ENCODE assay signal across 13 cellular contexts in genomic region chr5:132873119-132873929, GRCh38. TPM values are rescaled to one million over a fixed set of nuclear protein-coding genes. Genes with fewer than 3 reads are reported as not detected.
DNase-seq lines count a peak whose midpoint lies in the region; ATAC-seq and TF ChIP-seq lines count a peak whose summit lies in the region.
"Had no signal": no experiment of that assay in that cellular context is flagged by ENCODE, and none has a peak within 500 bp of the region (broad histone marks: within the 10 kb centered on the region; RNA-seq: fewer than 3 reads in every experiment).

LEAP2 (plus strand) TSS chr5:132873668; CDS start chr5:132873695, 27 bp downstream.

- peaks cover 39% of the 10 kb centered on the region for H3K36me3 Mint-ChIP-seq in activated CD4-positive, alpha-beta T cell treated with anti-CD3 and anti-CD28 coated beads, Interleukin-2, amount 10 ng/mL, durations not matched to agents 24 days and 14 days (ENCODE audit: low read depth)
- peaks cover 38% of the 10 kb centered on the region for H3K36me3 Mint-ChIP-seq in activated CD4-positive, alpha-beta T cell treated with anti-CD3 and anti-CD28 coated beads for 36 hours (ENCODE audit: low read depth)
- peaks cover 25% of the 10 kb centered on the region for H3K36me3 Mint-ChIP-seq in chondrocyte (ENCODE audit: low read depth)
- H3K36me3 Mint-ChIP-seq in stimulated activated naive B cell treated with anti-CD40 and anti-IgM and Interleukin-4, amounts not matched to agents 10 μg/mL and 1 μg/mL and 100 μg/mL, for 72 hours = peaks cover 20 to 44% of the 10 kb centered on the region in 2 donors

- H3K36me3 ChIP-seq in right lobe of liver (peaks cover 2 to 40% (median 15%) of the 10 kb centered on the region in 4 donors), osteoblast (ENCODE audit: insufficient read depth, low read length) (peaks cover 55% of the 10 kb centered on the region)

- peak; percentile 97 for TF ChIP-seq POLR2A in right lobe of liver (IDR thresholded peaks at IDR 0.05)

- no peaks in the 10 kb centered on the region for H3K9me3 Mint-ChIP-seq in activated CD4-positive, alpha-beta T cell treated with anti-CD3 and anti-CD28 coated beads, Interleukin-2, amount 10 ng/mL, durations not matched to agents 24 days and 14 days
- H3K9me3 Mint-ChIP-seq in activated CD4-positive, alpha-beta T cell treated with anti-CD3 and anti-CD28 coated beads for 36 hours (ENCODE audit: low read depth) = no peaks in the 10 kb centered on the region
- no peaks in the 10 kb centered on the region for H3K9me3 Mint-ChIP-seq in chondrocyte (ENCODE audit: low read depth)
- H3K9me3 Mint-ChIP-seq in stimulated activated naive B cell treated with anti-CD40 and anti-IgM and Interleukin-4, amounts not matched to agents 10 μg/mL and 1 μg/mL and 100 μg/mL, for 72 hours = no peaks in the 10 kb centered on the region

- peak within 1 kb of the TSS; percentile 46 to 85 (median 69) for H3K4me3 ChIP-seq in right lobe of liver
- H3K4me3 ChIP-seq in osteoblast (ENCODE audit: insufficient read depth, low read length) = no peak within 1 kb of the TSS
- H3K4me3 ChIP-seq: dorsolateral prefrontal cortex had no signal

- WGBS in right lobe of liver (ENCODE audit: insufficient coverage, low coverage, low lambda C conversion rate, missing lambda C conversion rate) = 25% methylated on average over 6 of the region's 6 CpGs

- no peaks in the 10 kb centered on the region for H3K27me3 Mint-ChIP-seq in activated CD4-positive, alpha-beta T cell treated with anti-CD3 and anti-CD28 coated beads, Interleukin-2, amount 10 ng/mL, durations not matched to agents 24 days and 14 days
- H3K27me3 Mint-ChIP-seq in activated CD4-positive, alpha-beta T cell treated with anti-CD3 and anti-CD28 coated beads for 36 hours = no peaks in the 10 kb centered on the region
- no peaks in the 10 kb centered on the region for H3K27me3 Mint-ChIP-seq in chondrocyte (ENCODE audit: low read depth)
- no peaks in the 10 kb centered on the region for H3K27me3 Mint-ChIP-seq in stimulated activated naive B cell treated with anti-CD40 and anti-IgM and Interleukin-4, amounts not matched to agents 10 μg/mL and 1 μg/mL and 100 μg/mL, for 72 hours

- H3K27me3 ChIP-seq in right lobe of liver (no peaks in the 10 kb centered on the region), osteoblast (ENCODE audit: insufficient read depth, low read length) (no peaks in the 10 kb centered on the region)
- H3K27me3 ChIP-seq: dorsolateral prefrontal cortex had no signal

- no peak within 1 kb of the TSS for H3K4me3 Mint-ChIP-seq in activated CD4-positive, alpha-beta T cell treated with anti-CD3 and anti-CD28 coated beads, Interleukin-2, amount 10 ng/mL, durations not matched to agents 24 days and 14 days
- H3K4me3 Mint-ChIP-seq in activated CD4-positive, alpha-beta T cell treated with anti-CD3 and anti-CD28 coated beads for 36 hours = no peak within 1 kb of the TSS
- no peak within 1 kb of the TSS for H3K4me3 Mint-ChIP-seq in chondrocyte (ENCODE audit: unreplicated experiment)
- H3K4me3 Mint-ChIP-seq in stimulated activated naive B cell treated with anti-CD40 and anti-IgM and Interleukin-4, amounts not matched to agents 10 μg/mL and 1 μg/mL and 100 μg/mL, for 72 hours = no peak within 1 kb of the TSS

- POLR2A ChIA-PET in activated CD4-positive, alpha-beta T cell treated with anti-CD3 and anti-CD28 coated beads for 36 hours (lab: Charles Lee) = interaction anchor here (0.6 kb wide), 1 partner anchor 34 kb away, joined by 3 read pairs; no protein-coding TSS in a partner anchor

- DNase-seq in activated CD4-positive, alpha-beta T cell treated with anti-CD3 and anti-CD28 coated beads, Interleukin-2, amount 10 ng/mL, durations not matched to agents 24 days and 14 days = no peak
- DNase-seq in activated CD4-positive, alpha-beta T cell treated with anti-CD3 and anti-CD28 coated beads for 36 hours = no peak
- DNase-seq in chondrocyte (ENCODE audit: low spot score) = no peak
- peak; percentile 45 to 87 (median 69) for DNase-seq in right lobe of liver
- no peak for DNase-seq in stimulated activated naive B cell treated with anti-CD40 and anti-IgM and Interleukin-4, amounts not matched to agents 10 μg/mL and 1 μg/mL and 100 μg/mL, for 72 hours
- no peak for DNase-seq in osteoblast (ENCODE audit: insufficient read length, low spot score, missing footprints)
- no peak for DNase-seq in amniotic stem cell (lab: John Stamatoyannopoulos, UW)
- DNase-seq: activated CD4-positive, alpha-beta T cell treated with anti-CD3 and anti-CD28 coated beads for 1 hour; activated gamma-delta T cell; dorsolateral prefrontal cortex; NCI-H524 treated with DMSO at 0.1 percent for 48 hours; SIG-M5 had no signal

- peaks cover 20% of the 10 kb centered on the region for H4K20me1 ChIP-seq in osteoblast (ENCODE audit: insufficient read depth, low read length)

- TF ChIP-seq CTCF in chondrocyte (IDR thresholded peaks at IDR 0.05) = no peak
- TF ChIP-seq CTCF in right lobe of liver (IDR thresholded peaks at IDR 0.05) = no peak
- no peak for TF ChIP-seq CTCF in osteoblast (IDR thresholded peaks at IDR 0.05; ENCODE audit: extremely low read depth, low read depth, low read length)

- no peak for ATAC-seq in activated CD4-positive, alpha-beta T cell treated with anti-CD3 and anti-CD28 coated beads for 36 hours
- ATAC-seq in right lobe of liver (peak; percentile 60 to 84 (median 72)), HG02759 (IDR thresholded peaks at IDR 0.05; ENCODE audit: unreplicated experiment) (no peak)
- ATAC-seq in stimulated activated naive B cell treated with anti-CD40 and anti-IgM and Interleukin-4, amounts not matched to agents 10 μg/mL and 1 μg/mL and 100 μg/mL, for 72 hours (replicated peaks) = no peak

- H3K4me1 Mint-ChIP-seq in activated CD4-positive, alpha-beta T cell treated with anti-CD3 and anti-CD28 coated beads, Interleukin-2, amount 10 ng/mL, durations not matched to agents 24 days and 14 days = peaks cover 8% of the 10 kb centered on the region
- peaks cover 4% of the 10 kb centered on the region for H3K4me1 Mint-ChIP-seq in activated CD4-positive, alpha-beta T cell treated with anti-CD3 and anti-CD28 coated beads for 36 hours
- H3K4me1 Mint-ChIP-seq in chondrocyte (ENCODE audit: low read depth) = peaks cover 32% of the 10 kb centered on the region
- peaks cover 5 to 6% of the 10 kb centered on the region in 2 donors for H3K4me1 Mint-ChIP-seq in stimulated activated naive B cell treated with anti-CD40 and anti-IgM and Interleukin-4, amounts not matched to agents 10 μg/mL and 1 μg/mL and 100 μg/mL, for 72 hours

- no peak within 1 kb of the TSS for H2AFZ ChIP-seq in osteoblast (ENCODE audit: low read length)

- H3K79me2 ChIP-seq in osteoblast (ENCODE audit: insufficient read depth, low read length) = peaks cover 5% of the 10 kb centered on the region

- H3K9me3 ChIP-seq in right lobe of liver (no peaks in the 10 kb centered on the region), osteoblast (ENCODE audit: low read depth, low read length) (no peaks in the 10 kb centered on the region)

- H3K4me1 ChIP-seq in right lobe of liver (peaks cover 0 to 48% (median 19%) of the 10 kb centered on the region in 4 donors), osteoblast (ENCODE audit: insufficient read depth, low read length) (peaks cover 30% of the 10 kb centered on the region)

- no peak within 1 kb of the TSS for H3K4me2 ChIP-seq in osteoblast (ENCODE audit: insufficient read depth, low read length)

- CTCF ChIA-PET in activated CD4-positive, alpha-beta T cell treated with anti-CD3 and anti-CD28 coated beads for 36 hours (lab: Charles Lee) = interaction anchor here (0.6 to 1.2 kb wide), 3 partner anchors 11 to 1282 kb away, joined by 3 read pairs; no protein-coding TSS in a partner anchor

- H3K27ac Mint-ChIP-seq in activated CD4-positive, alpha-beta T cell treated with anti-CD3 and anti-CD28 coated beads, Interleukin-2, amount 10 ng/mL, durations not matched to agents 24 days and 14 days = peak within 1 kb of the TSS; percentile 12
- H3K27ac Mint-ChIP-seq in activated CD4-positive, alpha-beta T cell treated with anti-CD3 and anti-CD28 coated beads for 36 hours = no peak within 1 kb of the TSS
- peak within 1 kb of the TSS; percentile 39 for H3K27ac Mint-ChIP-seq in chondrocyte (ENCODE audit: unreplicated experiment)
- H3K27ac Mint-ChIP-seq in stimulated activated naive B cell treated with anti-CD40 and anti-IgM and Interleukin-4, amounts not matched to agents 10 μg/mL and 1 μg/mL and 100 μg/mL, for 72 hours = peak within 1 kb of the TSS; percentile 73

- intact Hi-C loops in activated CD4-positive, alpha-beta T cell treated with anti-CD3 and anti-CD28 coated beads, Interleukin-2, amount 10 ng/mL, durations not matched to agents 24 days and 14 days (cut with micrococcal nuclease) = no loop called here
- intact Hi-C loops in activated CD4-positive, alpha-beta T cell treated with anti-CD3 and anti-CD28 coated beads for 36 hours (cut with DNase I, micrococcal nuclease) = no loop called here
- intact Hi-C loops in right lobe of liver (cut with DNase I) = loop anchor here in 1 of 2 donors (5.0 kb wide), 1 partner anchor 36 kb away; no protein-coding TSS in a partner anchor

- H3K27ac ChIP-seq in right lobe of liver (peak within 1 kb of the TSS; percentile 93 to 98 (median 96)), osteoblast (ENCODE audit: low read depth, low read length) (no peak within 1 kb of the TSS)

RNA-seq across cellular contexts. Expression of gene LEAP2, which starts in this region (rescaled TPM):
- total RNA-seq in activated CD4-positive, alpha-beta T cell treated with anti-CD3 and anti-CD28 coated beads, Interleukin-2, amount 10 ng/mL, durations not matched to agents 24 days and 14 days = 4.7 and 6.0 TPM in 2 replicates
- 1 to 10 TPM; 2.5 to 3.1 TPM for total RNA-seq in activated CD4-positive, alpha-beta T cell treated with anti-CD3 and anti-CD28 coated beads for 36 hours
- total RNA-seq in chondrocyte (0.35 to 0.72 TPM (median 0.60 TPM) in 3 replicates), right lobe of liver (100 to 1,000 TPM; 120 to 439 (median 214) TPM), osteoblast (under 0.01 and 0.29 TPM in 2 replicates)

Comparison
In these comparisons a context has a peak if more than half of its experiments do, and no peak if none do; other contexts are left out.
1. RNA of gene LEAP2 (total RNA-seq): 120 to 439 TPM in right lobe of liver; 4.7 to 6.0 TPM in activated CD4-positive, alpha-beta T cell treated with anti-CD3 and anti-CD28 coated beads, Interleukin-2, amount 10 ng/mL, durations not matched to agents 24 days and 14 days, 2.5 to 3.1 TPM in activated CD4-positive, alpha-beta T cell treated with anti-CD3 and anti-CD28 coated beads for 36 hours, 0.35 to 0.72 TPM in chondrocyte and under 0.01 to 0.29 TPM in osteoblast; every median in the first group is over 10 times any median in the second.
2. DNase-seq: peak in right lobe of liver (3 of 3); none in activated CD4-positive, alpha-beta T cell treated with anti-CD3 and anti-CD28 coated beads, Interleukin-2, amount 10 ng/mL, durations not matched to agents 24 days and 14 days (single experiment), activated CD4-positive, alpha-beta T cell treated with anti-CD3 and anti-CD28 coated beads for 36 hours (single experiment), chondrocyte (single experiment), stimulated activated naive B cell treated with anti-CD40 and anti-IgM and Interleukin-4, amounts not matched to agents 10 μg/mL and 1 μg/mL and 100 μg/mL, for 72 hours (single experiment), osteoblast (single experiment) and amniotic stem cell (single experiment).
3. ATAC-seq: peak in right lobe of liver (4 of 4); none in activated CD4-positive, alpha-beta T cell treated with anti-CD3 and anti-CD28 coated beads for 36 hours (single experiment), stimulated activated naive B cell treated with anti-CD40 and anti-IgM and Interleukin-4, amounts not matched to agents 10 μg/mL and 1 μg/mL and 100 μg/mL, for 72 hours (0 of 2) and HG02759 (single experiment).